ENCODE assay signal across 13 cellular contexts in the genomic region with DNA sequence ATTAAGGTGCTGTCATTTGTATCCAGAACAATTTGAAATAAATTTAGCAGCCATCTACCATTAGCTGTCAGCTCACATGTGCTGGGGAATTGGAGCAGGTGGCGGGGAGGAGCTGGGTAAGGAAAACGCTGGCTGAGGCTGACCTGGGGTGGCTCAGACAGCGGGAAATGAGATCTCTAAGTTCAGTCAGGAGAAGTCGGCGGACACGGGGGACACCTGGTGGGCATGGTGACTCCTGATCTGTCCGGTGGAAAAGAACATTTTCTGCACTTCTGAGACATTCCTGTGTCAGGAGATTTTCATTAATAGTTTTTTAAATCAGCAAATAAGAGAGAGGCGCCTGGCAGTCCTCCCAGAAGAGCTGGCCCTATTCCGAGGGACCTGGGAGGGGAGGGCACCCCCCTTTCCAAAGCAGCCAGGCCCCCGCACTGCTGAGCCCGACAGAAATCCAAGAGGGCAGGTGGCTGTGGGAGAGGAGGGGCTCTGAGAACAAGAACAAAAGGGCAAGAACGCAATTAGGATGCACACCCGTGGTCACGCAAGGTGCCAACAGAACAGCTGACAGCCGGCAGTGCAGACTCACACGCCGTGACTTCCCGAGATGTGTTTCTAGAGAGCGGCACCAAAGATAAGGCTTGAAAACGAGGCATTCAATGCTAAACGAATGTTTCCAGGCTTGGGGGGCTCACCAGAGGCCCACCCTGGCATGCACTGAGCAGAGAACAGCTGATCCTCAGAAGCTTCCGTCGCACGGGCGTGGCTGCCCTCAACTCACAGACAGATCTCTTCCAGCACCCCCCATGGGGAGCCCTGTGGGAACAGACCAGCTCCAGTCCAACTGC. TPM values are rescaled to one million over a fixed set of nuclear protein-coding genes. Genes with fewer than 3 reads are reported as not detected.
A peak's percentile ranks its signal among the peaks of the same experiment; 100 is the strongest.
DNase-seq lines count a peak whose midpoint lies in the region; ATAC-seq and TF ChIP-seq lines count a peak whose summit lies in the region.
"Had no signal": no experiment of that assay in that cellular context is flagged by ENCODE, and none has a peak within 500 bp of the region (broad histone marks: within the 10 kb centered on the region; RNA-seq: fewer than 3 reads in every experiment).

No MANE protein-coding gene starts in this region.

- H3K4me1 Mint-ChIP-seq in endothelial cell (ENCODE audit: unreplicated experiment) (no peaks in the 10 kb centered on the region), T-helper 17 cell (peaks cover 2% of the 10 kb centered on the region)
- H3K4me1 Mint-ChIP-seq in activated T-cell treated with anti-CD3 and anti-CD28 coated beads, Interleukin-2, amount 50 U/mL, for 72 hours (ENCODE audit: low read depth): peaks cover 5% of the 10 kb centered on the region

- no peaks in the 10 kb centered on the region for H3K27me3 ChIP-seq in osteoblast (ENCODE audit: insufficient read depth, low read length)
- H3K27me3 ChIP-seq: BE2C, hepatocyte, MG63, SJSA1 had no signal

- peaks cover 21% of the 10 kb centered on the region for H3K36me3 ChIP-seq in osteoblast (ENCODE audit: insufficient read depth, low read length)
- H3K36me3 ChIP-seq: BE2C had no signal

- H3K27ac Mint-ChIP-seq in endothelial cell (ENCODE audit: unreplicated experiment) (no peak overlapping the region), T-helper 17 cell (no peak overlapping the region)
- H3K27ac Mint-ChIP-seq in activated T-cell treated with anti-CD3 and anti-CD28 coated beads, Interleukin-2, amount 50 U/mL, for 72 hours: no peak overlapping the region
- H3K27ac Mint-ChIP-seq: activated CD8-positive, alpha-beta T cell treated with anti-CD3 and anti-CD28 coated beads for 36 hours had no signal

- no peaks in the 10 kb centered on the region for H3K4me1 ChIP-seq in osteoblast (ENCODE audit: insufficient read depth, low read length)
- H3K4me1 ChIP-seq: BE2C, SJSA1 had no signal

- no peak overlapping the region for H3K4me3 ChIP-seq in osteoblast (ENCODE audit: insufficient read depth, low read length)
- H3K4me3 ChIP-seq: hepatocyte, MG63, SJSA1 had no signal

- peaks cover 21% of the 10 kb centered on the region for H4K20me1 ChIP-seq in osteoblast (ENCODE audit: insufficient read depth, low read length)

- DNase-seq in COR-L47 (lab: John Stamatoyannopoulos, UW) (peak; percentile 91), NCI-H2081 treated with DMSO at 0.1 percent for 48 hours (lab: John Stamatoyannopoulos, UW) (peak; percentile 19), endothelial cell (ENCODE audit: low spot score) (peak; percentile 2), osteoblast (ENCODE audit: insufficient read length, low spot score, missing footprints) (peak; percentile 52), T-helper 17 cell (no peak), hepatic stellate cell (ENCODE audit: low spot score) (no peak)
- DNase-seq in activated T-cell treated with anti-CD3 and anti-CD28 coated beads, Interleukin-2, amount 50 U/mL, for 72 hours: no peak
- DNase-seq: activated CD8-positive, alpha-beta T cell treated with anti-CD3 and anti-CD28 coated beads for 36 hours; BE2C; MG63 had no signal

- peaks cover 34% of the 10 kb centered on the region for H3K36me3 Mint-ChIP-seq in endothelial cell (ENCODE audit: low read depth, unreplicated experiment)
- peaks cover 8% of the 10 kb centered on the region for H3K36me3 Mint-ChIP-seq in T-helper 17 cell (ENCODE audit: low read depth)
- peaks cover 16 to 18% of the 10 kb centered on the region in 2 donors for H3K36me3 Mint-ChIP-seq in activated T-cell treated with anti-CD3 and anti-CD28 coated beads, Interleukin-2, amount 50 U/mL, for 72 hours (ENCODE audit: insufficient read depth in 2 of 2)

- H3K4me2 ChIP-seq in osteoblast (ENCODE audit: insufficient read depth, low read length): no peak overlapping the region
- H3K4me2 ChIP-seq: hepatocyte had no signal

- H3K4me3 Mint-ChIP-seq in endothelial cell (ENCODE audit: unreplicated experiment) (no peak overlapping the region), T-helper 17 cell (no peak overlapping the region)
- no peak overlapping the region for H3K4me3 Mint-ChIP-seq in activated T-cell treated with anti-CD3 and anti-CD28 coated beads, Interleukin-2, amount 50 U/mL, for 72 hours
- H3K4me3 Mint-ChIP-seq: activated CD8-positive, alpha-beta T cell treated with anti-CD3 and anti-CD28 coated beads for 36 hours had no signal

- H3K79me2 ChIP-seq in osteoblast (ENCODE audit: insufficient read depth, low read length): peaks cover 36% of the 10 kb centered on the region

- H2AFZ ChIP-seq in osteoblast (ENCODE audit: low read length): no peak overlapping the region
- H2AFZ ChIP-seq: hepatocyte had no signal

- TF ChIP-seq CTCF in endothelial cell (IDR thresholded peaks at IDR 0.05; ENCODE audit: unreplicated experiment): no peak
- TF ChIP-seq CTCF in osteoblast (IDR thresholded peaks at IDR 0.05; ENCODE audit: extremely low read depth, low read depth, low read length): no peak

- peaks cover 5% of the 10 kb centered on the region for H3K9me3 Mint-ChIP-seq in endothelial cell (ENCODE audit: unreplicated experiment)
- peaks cover 7 to 9% of the 10 kb centered on the region in 2 donors for H3K9me3 Mint-ChIP-seq in activated T-cell treated with anti-CD3 and anti-CD28 coated beads, Interleukin-2, amount 50 U/mL, for 72 hours

- no peak overlapping the region for H3K27ac ChIP-seq in osteoblast (ENCODE audit: low read depth, low read length)
- H3K27ac ChIP-seq: hepatocyte, SJSA1 had no signal

- ATAC-seq in GM19455 (IDR thresholded peaks at IDR 0.05; ENCODE audit: unreplicated experiment) (no peak), T-helper 17 cell (no peak)
- no peak for ATAC-seq in activated T-cell treated with anti-CD3 and anti-CD28 coated beads, Interleukin-2, amount 50 U/mL, for 72 hours (replicated peaks in 1 of 2)
- ATAC-seq: activated CD8-positive, alpha-beta T cell treated with anti-CD3 and anti-CD28 coated beads for 36 hours had no signal

- H3K27me3 Mint-ChIP-seq in endothelial cell (ENCODE audit: unreplicated experiment): peaks cover 9% of the 10 kb centered on the region
- no peaks in the 10 kb centered on the region for H3K27me3 Mint-ChIP-seq in T-helper 17 cell
- no peaks in the 10 kb centered on the region for H3K27me3 Mint-ChIP-seq in activated T-cell treated with anti-CD3 and anti-CD28 coated beads, Interleukin-2, amount 50 U/mL, for 72 hours (ENCODE audit: low read depth)
- H3K27me3 Mint-ChIP-seq: activated CD8-positive, alpha-beta T cell treated with anti-CD3 and anti-CD28 coated beads for 36 hours had no signal

- peaks cover 3% of the 10 kb centered on the region for H3K9me3 ChIP-seq in osteoblast (ENCODE audit: low read depth, low read length)
- H3K9me3 ChIP-seq in T-helper 17 cell (ENCODE audit: control insufficient read depth, low read length, poor library complexity, severe bottlenecking): peaks cover 4% of the 10 kb centered on the region
- H3K9me3 ChIP-seq: BE2C had no signal

RNA-seq across cellular contexts. Expression of a gene that starts 26.4 kb away (rescaled TPM):
- total RNA-seq in endothelial cell (ENCODE audit: unreplicated experiment) (31.8 TPM), osteoblast (31.8 and 35.8 TPM in 2 replicates), T-helper 17 cell (10 to 100 TPM; 43.6 to 56.9 TPM)
- 10 to 100 TPM; 35.1 to 40.1 TPM for total RNA-seq in activated T-cell treated with anti-CD3 and anti-CD28 coated beads, Interleukin-2, amount 50 U/mL, for 72 hours

RNA-seq across cellular contexts. Expression of a gene that starts 39.4 kb away (rescaled TPM):
- total RNA-seq in endothelial cell (ENCODE audit: unreplicated experiment): 0.87 TPM
- 9.4 and 11.2 TPM in 2 replicates for total RNA-seq in osteoblast
- total RNA-seq in T-helper 17 cell: 10 to 100 TPM; 17.9 to 21.5 TPM
- total RNA-seq in activated T-cell treated with anti-CD3 and anti-CD28 coated beads, Interleukin-2, amount 50 U/mL, for 72 hours: 10 to 100 TPM; 11.2 to 11.8 TPM

Comparison
In these comparisons a context has a peak if more than half of its experiments do, and no peak if none do; other contexts are left out.
1. DNase-seq: peak in COR-L47 (single experiment), NCI-H2081 treated with DMSO at 0.1 percent for 48 hours (single experiment), endothelial cell (single experiment) and osteoblast (single experiment); none in T-helper 17 cell (0 of 3), activated T-cell treated with anti-CD3 and anti-CD28 coated beads, Interleukin-2, amount 50 U/mL, for 72 hours (0 of 2) and hepatic stellate cell (single experiment).